8 cellular contexts compared by ENCODE assay signal in genomic region chr6:109236140-109237081, GRCh38.
A peak's percentile ranks its signal among the peaks of the same experiment; 100 is the strongest.
DNase-seq lines count a peak whose midpoint lies in the region; ATAC-seq and TF ChIP-seq lines count a peak whose summit lies in the region.

No MANE protein-coding gene starts in this region.

- H3K4me1 Mint-ChIP-seq in activated naive CD4-positive, alpha-beta T cell treated with anti-CD3 and anti-CD28 coated beads for 36 hours (ENCODE audit: low read depth): peaks cover 11% of the 10 kb centered on the region
- peaks cover 25% of the 10 kb centered on the region for H3K4me1 Mint-ChIP-seq in activated T-helper 1 cell treated with anti-CD3 and anti-CD28 coated beads, Interleukin-12 subunit alpha, Interleukin-12 subunit beta, Interleukin-2, Interleukin-4 antibody, amounts not matched to agents 30 ng/mL and 10 ng/mL and 1 ng/mL, durations not matched to agents 14 hours and 24 hours and 36 hours (ENCODE audit: low read depth)
- H3K4me1 Mint-ChIP-seq in neural crest cell: peaks cover 26% of the 10 kb centered on the region

- CTCF ChIA-PET in activated naive CD4-positive, alpha-beta T cell treated with anti-CD3 and anti-CD28 coated beads for 36 hours (lab: Charles Lee): interaction anchor here (0.5 to 2.0 kb wide), 3 partner anchors 14 to 147 kb away, joined by 3 to 9 read pairs (median 4); no protein-coding TSS in a partner anchor

- no peak for ATAC-seq in HG03175 (IDR thresholded peaks at IDR 0.05; ENCODE audit: unreplicated experiment)
- no peak for ATAC-seq in HG03439 (IDR thresholded peaks at IDR 0.05; ENCODE audit: unreplicated experiment)

- no peaks in the 10 kb centered on the region for H3K9me3 Mint-ChIP-seq in activated naive CD4-positive, alpha-beta T cell treated with anti-CD3 and anti-CD28 coated beads for 36 hours
- no peaks in the 10 kb centered on the region for H3K9me3 Mint-ChIP-seq in activated T-helper 1 cell treated with anti-CD3 and anti-CD28 coated beads, Interleukin-12 subunit alpha, Interleukin-12 subunit beta, Interleukin-2, Interleukin-4 antibody, amounts not matched to agents 30 ng/mL and 10 ng/mL and 1 ng/mL, durations not matched to agents 14 hours and 24 hours and 36 hours
- peaks cover 3% of the 10 kb centered on the region for H3K9me3 Mint-ChIP-seq in neural crest cell

- peak overlapping the region; percentile 11 for H3K4me3 Mint-ChIP-seq in activated naive CD4-positive, alpha-beta T cell treated with anti-CD3 and anti-CD28 coated beads for 36 hours
- peak overlapping the region; percentile 31 for H3K4me3 Mint-ChIP-seq in activated T-helper 1 cell treated with anti-CD3 and anti-CD28 coated beads, Interleukin-12 subunit alpha, Interleukin-12 subunit beta, Interleukin-2, Interleukin-4 antibody, amounts not matched to agents 30 ng/mL and 10 ng/mL and 1 ng/mL, durations not matched to agents 14 hours and 24 hours and 36 hours
- no peak overlapping the region for H3K4me3 Mint-ChIP-seq in neural crest cell

- DNase-seq in activated naive CD4-positive, alpha-beta T cell treated with anti-CD3 and anti-CD28 coated beads for 36 hours: peak; percentile 53
- no peak for DNase-seq in activated naive CD4-positive, alpha-beta T cell treated with Interleukin-2 at 50 U/mL for 16 hours
- DNase-seq in NCI-H2196 (lab: John Stamatoyannopoulos, UW; ENCODE audit: unreplicated experiment): peak; percentile 47
- peak; percentile 31 for DNase-seq in activated T-helper 1 cell treated with anti-CD3 and anti-CD28 coated beads, Interleukin-12 subunit alpha, Interleukin-12 subunit beta, Interleukin-2, Interleukin-4 antibody, amounts not matched to agents 30 ng/mL and 10 ng/mL and 1 ng/mL, durations not matched to agents 14 hours and 24 hours and 36 hours (ENCODE audit: low spot score)
- no peak for DNase-seq in neural crest cell (ENCODE audit: low read depth, low spot score)
- no peak for DNase-seq in cerebellum (ENCODE audit: low spot score)

- intact Hi-C loops in activated naive CD4-positive, alpha-beta T cell treated with anti-CD3 and anti-CD28 coated beads for 36 hours (cut with micrococcal nuclease): loop anchor here (1.0 kb wide), 3 partner anchors 49 to 147 kb away; partner anchors contain the start of gene CEP57L1
- intact Hi-C loops in activated T-helper 1 cell treated with anti-CD3 and anti-CD28 coated beads, Interleukin-12 subunit alpha, Interleukin-12 subunit beta, Interleukin-2, Interleukin-4 antibody, amounts not matched to agents 30 ng/mL and 10 ng/mL and 1 ng/mL, durations not matched to agents 14 hours and 24 hours and 36 hours (cut with micrococcal nuclease): loop anchor here (1.0 to 2.0 kb wide), 3 partner anchors 14 to 146 kb away; partner anchors contain the start of gene CD164

- peak; percentile 35 for TF ChIP-seq CTCF in neural crest cell (conservative IDR thresholded peaks at IDR 0.05)

- no peaks in the 10 kb centered on the region for H3K27me3 Mint-ChIP-seq in activated naive CD4-positive, alpha-beta T cell treated with anti-CD3 and anti-CD28 coated beads for 36 hours (ENCODE audit: low read depth)
- no peaks in the 10 kb centered on the region for H3K27me3 Mint-ChIP-seq in activated T-helper 1 cell treated with anti-CD3 and anti-CD28 coated beads, Interleukin-12 subunit alpha, Interleukin-12 subunit beta, Interleukin-2, Interleukin-4 antibody, amounts not matched to agents 30 ng/mL and 10 ng/mL and 1 ng/mL, durations not matched to agents 14 hours and 24 hours and 36 hours (ENCODE audit: insufficient read depth)
- H3K27me3 Mint-ChIP-seq in neural crest cell (ENCODE audit: low read depth): peaks cover 22% of the 10 kb centered on the region

- H3K36me3 Mint-ChIP-seq in activated naive CD4-positive, alpha-beta T cell treated with anti-CD3 and anti-CD28 coated beads for 36 hours (ENCODE audit: low read depth): no peaks in the 10 kb centered on the region
- H3K36me3 Mint-ChIP-seq in activated T-helper 1 cell treated with anti-CD3 and anti-CD28 coated beads, Interleukin-12 subunit alpha, Interleukin-12 subunit beta, Interleukin-2, Interleukin-4 antibody, amounts not matched to agents 30 ng/mL and 10 ng/mL and 1 ng/mL, durations not matched to agents 14 hours and 24 hours and 36 hours (ENCODE audit: low read depth): peaks cover 2% of the 10 kb centered on the region
- H3K36me3 Mint-ChIP-seq in neural crest cell (ENCODE audit: low read depth): no peaks in the 10 kb centered on the region

- H3K27ac Mint-ChIP-seq in activated naive CD4-positive, alpha-beta T cell treated with anti-CD3 and anti-CD28 coated beads for 36 hours: no peak overlapping the region
- peak overlapping the region; percentile 37 for H3K27ac Mint-ChIP-seq in activated T-helper 1 cell treated with anti-CD3 and anti-CD28 coated beads, Interleukin-12 subunit alpha, Interleukin-12 subunit beta, Interleukin-2, Interleukin-4 antibody, amounts not matched to agents 30 ng/mL and 10 ng/mL and 1 ng/mL, durations not matched to agents 14 hours and 24 hours and 36 hours
- no peak overlapping the region for H3K27ac Mint-ChIP-seq in neural crest cell (ENCODE audit: unreplicated experiment)

Comparison
In these comparisons a context has a peak if more than half of its experiments do, and no peak if none do; other contexts are left out.
1. DNase-seq: peak in activated naive CD4-positive, alpha-beta T cell treated with anti-CD3 and anti-CD28 coated beads for 36 hours (single experiment), NCI-H2196 (single experiment) and activated T-helper 1 cell treated with anti-CD3 and anti-CD28 coated beads, Interleukin-12 subunit alpha, Interleukin-12 subunit beta, Interleukin-2, Interleukin-4 antibody, amounts not matched to agents 30 ng/mL and 10 ng/mL and 1 ng/mL, durations not matched to agents 14 hours and 24 hours and 36 hours (single experiment); none in activated naive CD4-positive, alpha-beta T cell treated with Interleukin-2 at 50 U/mL for 16 hours (single experiment), neural crest cell (single experiment) and cerebellum (single experiment).